35 cellular contexts compared by ENCODE assay signal in the genomic region with DNA sequence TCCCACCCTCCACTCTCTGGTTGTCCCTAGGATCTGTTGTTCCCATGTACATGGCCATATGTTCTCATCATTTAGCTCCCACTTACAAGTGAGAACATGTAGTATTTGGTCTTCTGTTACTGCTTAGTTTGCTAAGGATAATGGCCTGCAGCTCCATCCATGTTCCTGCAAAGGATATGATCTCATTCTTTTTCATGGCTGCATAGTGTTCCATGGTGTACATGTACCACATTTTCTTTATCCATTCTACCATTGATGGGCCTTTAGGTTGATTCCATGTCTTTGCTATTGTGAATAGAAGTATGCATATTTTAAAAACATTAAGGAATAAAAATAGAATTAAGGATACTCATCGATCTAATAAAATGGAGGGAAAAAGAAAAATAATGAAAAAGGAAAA.
DNase-seq lines count a peak whose midpoint lies in the region; ATAC-seq, FAIRE-seq and TF ChIP-seq lines count a peak whose summit lies in the region.
"Had no signal": no experiment of that assay in that cellular context is flagged by ENCODE, and none has a peak within 500 bp of the region (broad histone marks: within the 10 kb centered on the region; RNA-seq: fewer than 3 reads in every experiment).

No MANE protein-coding gene starts in this region.

- no peak overlapping the region for H3K4me3 Mint-ChIP-seq in central memory CD8-positive, alpha-beta T cell
- H3K4me3 Mint-ChIP-seq: B cell; CD14-positive monocyte; CD4-positive, alpha-beta memory T cell; CD4-positive, alpha-beta T cell; CD4-positive, CD25-positive, alpha-beta regulatory T cell; CD8-positive, alpha-beta memory T cell; CD8-positive, alpha-beta T cell had no signal

- H3K36me3 ChIP-seq in SK-N-SH (replicated peaks in 1 of 2; ENCODE audit: control insufficient read depth in 1 of 2, insufficient read depth in 2 of 2, low read length in 1 of 2) (no peaks in the 10 kb centered on the region), K562 (ENCODE audit: control insufficient read depth, insufficient read depth, low read length) (no peaks in the 10 kb centered on the region)
- H3K36me3 ChIP-seq: BE2C; BLaER1; BLaER1 treated with 17β-estradiol and CSF1 and Interleukin-3, amounts not matched to agents 10 nM and 100 nM had no signal

- H3K9me1 ChIP-seq in K562 (ENCODE audit: control insufficient read depth, insufficient read depth, low read length), result no peaks in the 10 kb centered on the region

- POLR2A ChIA-PET in SK-N-SH (lab: Yijun Ruan, JAX) (no interaction called here), K562 (lab: Yijun Ruan, JAX) (no interaction called here)

- no TSS peak for BruUV-seq in K562 (replicated peaks; lab: Mats Ljungman, UMichigan)

- no peaks in the 10 kb centered on the region for H3K9me3 Mint-ChIP-seq in central memory CD8-positive, alpha-beta T cell

- H3K79me2 ChIP-seq in SK-N-SH (ENCODE audit: insufficient read depth), result no peaks in the 10 kb centered on the region
- H3K79me2 ChIP-seq in K562 (ENCODE audit: control insufficient read depth, insufficient read depth, low read length), result no peaks in the 10 kb centered on the region

- H3K36me3 Mint-ChIP-seq in central memory CD8-positive, alpha-beta T cell (ENCODE audit: insufficient read depth), result no peaks in the 10 kb centered on the region
- H3K36me3 Mint-ChIP-seq: CD4-positive, alpha-beta memory T cell; CD4-positive, CD25-positive, alpha-beta regulatory T cell; CD8-positive, alpha-beta T cell had no signal

- TF ChIP-seq RAD21 in SK-N-SH (IDR thresholded peaks at IDR 0.05; ENCODE audit: low read length) (no peak), K562 (CRISPR knock-in tag; conservative IDR thresholded peaks at IDR 0.05 in 1 of 2, IDR thresholded peaks at IDR 0.05 in 1 of 2) (no peak)

- peaks cover 7% of the 10 kb centered on the region for H3F3A ChIP-seq in SK-N-SH (replicated peaks; ENCODE audit: insufficient read depth)

- no peak overlapping the region for H3K9ac ChIP-seq in SK-N-SH
- no peak overlapping the region for H3K9ac ChIP-seq in K562 (ENCODE audit: insufficient read depth in 1 of 2, low read depth in 2 of 2, low read length in 2 of 2)
- H3K9ac ChIP-seq: BLaER1; BLaER1 treated with 17β-estradiol and CSF1 and Interleukin-3, amounts not matched to agents 10 nM and 100 nM had no signal

- no peak for TF ChIP-seq POLR2A in K562 (conservative IDR thresholded peaks at IDR 0.05)

- peaks cover 46% of the 10 kb centered on the region for H3K27me3 Mint-ChIP-seq in central memory CD8-positive, alpha-beta T cell

- FAIRE-seq in K562 (lab: Jason Lieb, UNC), result no peak
- FAIRE-seq: A204.1, A549, D721Med had no signal

- H3K27ac Mint-ChIP-seq in central memory CD8-positive, alpha-beta T cell (ENCODE audit: low read depth), result peak overlapping the region; percentile 55
- H3K27ac Mint-ChIP-seq: B cell; CD14-positive monocyte; CD4-positive, alpha-beta memory T cell; CD4-positive, alpha-beta T cell; CD4-positive, CD25-positive, alpha-beta regulatory T cell; CD8-positive, alpha-beta memory T cell; CD8-positive, alpha-beta T cell had no signal

- intact Hi-C loops in K562 (cut with micrococcal nuclease), result no loop called here

- H3K9me3 ChIP-seq in SK-N-SH (no peaks in the 10 kb centered on the region), K562 (replicated peaks; ENCODE audit: control insufficient read depth, insufficient read depth, low read depth, low read length) (no peaks in the 10 kb centered on the region)
- H3K9me3 ChIP-seq: BE2C, BLaER1, Caco-2 had no signal

- H3K4me1 Mint-ChIP-seq in central memory CD8-positive, alpha-beta T cell, result no peaks in the 10 kb centered on the region
- H3K4me1 Mint-ChIP-seq: CD4-positive, alpha-beta memory T cell; CD4-positive, CD25-positive, alpha-beta regulatory T cell; CD8-positive, alpha-beta memory T cell had no signal

- WGBS in SK-N-SH (ENCODE audit: low lambda C conversion rate), result 57% methylated on average over 1 of the region's 1 CpG
- WGBS in K562 (ENCODE audit: insufficient coverage, low coverage, missing lambda C conversion rate), result 21% methylated on average over 1 of the region's 1 CpG

- H3K4me1 ChIP-seq in SK-N-SH (ENCODE audit: control insufficient read depth in 1 of 2, insufficient read depth in 2 of 2, low read depth in 1 of 2, low read length in 1 of 2) (no peaks in the 10 kb centered on the region; a peak in 1 of 4 replicates), K562 (replicated peaks in 1 of 2; ENCODE audit: control insufficient read depth in 2 of 2, insufficient read depth in 2 of 2, low read length in 2 of 2) (no peaks in the 10 kb centered on the region)
- H3K4me1 ChIP-seq: A549; BE2C; BLaER1; BLaER1 treated with 17β-estradiol and CSF1 and Interleukin-3, amounts not matched to agents 10 nM and 100 nM; Caco-2 had no signal

- H3K27ac ChIP-seq in SK-N-SH (ENCODE audit: low read depth in 2 of 2, low read length in 1 of 2) (no peak overlapping the region), K562 (ENCODE audit: extremely low read depth, low read depth, low read length) (no peak overlapping the region)
- H3K27ac ChIP-seq: 22Rv1; A549; BLaER1; BLaER1 treated with 17β-estradiol and CSF1 and Interleukin-3, amounts not matched to agents 10 nM and 100 nM; C4-2B had no signal

- no peak overlapping the region for H3K4me2 ChIP-seq in SK-N-SH
- H3K4me2 ChIP-seq in K562 (ENCODE audit: insufficient read depth, low read length), result no peak overlapping the region
- H3K4me2 ChIP-seq: A549; BLaER1; BLaER1 treated with 17β-estradiol and CSF1 and Interleukin-3, amounts not matched to agents 10 nM and 100 nM had no signal

- TF ChIP-seq CTCF in SK-N-SH (IDR thresholded peaks at IDR 0.05), result no peak
- TF ChIP-seq CTCF in K562 (IDR thresholded peaks at IDR 0.05 in 2 of 3, conservative IDR thresholded peaks at IDR 0.05 in 1 of 3; ENCODE audit: insufficient read depth in 2 of 3, low read depth in 1 of 3, low read length in 3 of 3), result no peak

- ATAC-seq in SK-N-SH treated with all-trans-retinoic acid at 6 μM for 48 hours (no peak), K562 (no peak), HG02678 (IDR thresholded peaks at IDR 0.05; ENCODE audit: unreplicated experiment) (no peak)
- no peak for ATAC-seq in central memory CD8-positive, alpha-beta T cell (replicated peaks; ENCODE audit: extremely low read depth, poor library complexity, severe bottlenecking)
- ATAC-seq: A549; CD8-positive, alpha-beta T cell had no signal

- CTCF ChIA-PET in SK-N-SH (lab: Yijun Ruan, JAX) (interaction anchor here (1.0 kb wide), 1 partner anchor 27 kb away, joined by 4 read pairs; no protein-coding TSS in a partner anchor), K562 (lab: Yijun Ruan, JAX; ENCODE audit: low intra/inter-chr PET ratio) (no interaction called here)

- in situ Hi-C loops in K562 (cut with MboI), result no loop called here

- no peak overlapping the region for H2AFZ ChIP-seq in SK-N-SH (ENCODE audit: low read depth)
- no peak overlapping the region for H2AFZ ChIP-seq in K562 (ENCODE audit: low read depth, low read length)

- DNase-seq in SK-N-SH (no peak), K562 (ENCODE audit: extremely low read depth in 1 of 4, low spot score in 3 of 4) (no peak), A172 (ENCODE audit: low spot score) (no peak)
- DNase-seq in central memory CD8-positive, alpha-beta T cell (ENCODE audit: low spot score in 2 of 2), result no peak
- DNase-seq: 8988T; ACHN; AML-193; BE2C; C1 segment of cervical spinal cord; Caco-2; Calu3; CD4-positive, alpha-beta memory T cell; CD4-positive, alpha-beta T cell; CD4-positive, CD25-positive, alpha-beta regulatory T cell; CD8-positive, alpha-beta memory T cell; CD8-positive, alpha-beta T cell; COR-L47; DMS 273 treated with DMSO at 0.1 percent for 48 hours; DMS153; DMS53; DMS79; DMS79 treated with DMSO at 0.1 percent for 48 hours; DND-41; EL had no signal

- no peaks in the 10 kb centered on the region for H3K9me2 ChIP-seq in SK-N-SH

- no peak overlapping the region for H3K4me3 ChIP-seq in SK-N-SH (ENCODE audit: low read depth in 2 of 2, low read length in 1 of 2)
- no peak overlapping the region for H3K4me3 ChIP-seq in K562
- H3K4me3 ChIP-seq: A549; BLaER1; BLaER1 treated with 17β-estradiol and CSF1 and Interleukin-3, amounts not matched to agents 10 nM and 100 nM had no signal

- H3K27me3 ChIP-seq in SK-N-SH (ENCODE audit: insufficient read depth), result no peaks in the 10 kb centered on the region; the same call in 1 of the 2 replicates
- H3K27me3 ChIP-seq in K562 (ENCODE audit: control insufficient read depth in 2 of 2, insufficient read depth in 2 of 2, low read length in 2 of 2), result no peaks in the 10 kb centered on the region
- H3K27me3 ChIP-seq: BE2C; BLaER1; BLaER1 treated with 17β-estradiol and CSF1 and Interleukin-3, amounts not matched to agents 10 nM and 100 nM had no signal

- H4K20me1 ChIP-seq in SK-N-SH (ENCODE audit: insufficient read depth) (no peaks in the 10 kb centered on the region), K562 (replicated peaks; ENCODE audit: control insufficient read depth, insufficient read depth, low read length) (no peaks in the 10 kb centered on the region)
- H4K20me1 ChIP-seq: BLaER1; BLaER1 treated with 17β-estradiol and CSF1 and Interleukin-3, amounts not matched to agents 10 nM and 100 nM had no signal

- TF ChIP-seq EP300 in SK-N-SH (IDR thresholded peaks at IDR 0.05; ENCODE audit: borderline replicate concordance in 1 of 2, low read depth in 1 of 2, low read length in 1 of 2), result no peak
- no peak for TF ChIP-seq EP300 in K562 (IDR thresholded peaks at IDR 0.05; ENCODE audit: low read length)

TF ChIP-seq in SK-N-SH treated with all-trans-retinoic acid at 6 μM for 48 hours, 23 proteins besides CTCF, POLR2A, EP300 and RAD21 (continues in another document):
- peak; percentile 59 for TF ChIP-seq ZNF8 (CRISPR knock-in tag; IDR thresholded peaks at IDR 0.05)

TF ChIP-seq in SK-N-SH, 30 proteins besides CTCF, POLR2A, EP300 and RAD21 (continues in another document):
- no peak for TF ChIP-seq NRF1 (IDR thresholded peaks at IDR 0.05; ENCODE audit: low read depth, low read length)
- TF ChIP-seq YY1 (IDR thresholded peaks at IDR 0.05; ENCODE audit: low read depth), result no peak

TF ChIP-seq in K562, 482 proteins besides CTCF, POLR2A, EP300 and RAD21 (continues in another document):
- TF ChIP-seq CBFB (CRISPR knock-in tag; IDR thresholded peaks at IDR 0.05), result no peak
